10 cellular contexts compared by ENCODE assay signal in genomic region chr14:59214702-59215302, GRCh38. TPM values are rescaled to one million over a fixed set of nuclear protein-coding genes. Genes with fewer than 3 reads are reported as not detected.
DNase-seq lines count a peak whose midpoint lies in the region; ATAC-seq and FAIRE-seq lines count a peak whose summit lies in the region.
"Had no signal": no experiment of that assay in that cellular context is flagged by ENCODE, and none has a peak within 500 bp of the region (broad histone marks: within the 10 kb centered on the region; RNA-seq: fewer than 3 reads in every experiment).

No MANE protein-coding gene starts in this region.

- H3K27me3 Mint-ChIP-seq in activated T-cell treated with anti-CD3 and anti-CD28 coated beads, Interleukin-2, amount 50 U/mL, for 72 hours (ENCODE audit: low read depth) = no peaks in the 10 kb centered on the region

- no peak for DNase-seq in GM18507 (ENCODE audit: extremely low spot score, insufficient read length, low read depth)
- peak; percentile 5 for DNase-seq in pons (ENCODE audit: low spot score)
- no peak for DNase-seq in activated T-cell treated with anti-CD3 and anti-CD28 coated beads, Interleukin-2, amount 50 U/mL, for 72 hours
- DNase-seq in NCI-H1417 (lab: John Stamatoyannopoulos, UW) = no peak
- no peak for DNase-seq in activated CD4-positive, alpha-beta T cell treated with anti-CD3 and anti-CD28 coated beads for 4 hours
- no peak for DNase-seq in stimulated activated CD4-positive, alpha-beta T cell treated with anti-CD3 and anti-CD28 coated beads, Interleukin-12 subunit alpha, Interleukin-12 subunit beta, amount 100 ng/mL, for 4 hours
- DNase-seq: NCI-H1694 treated with DMSO at 0.1 percent for 48 hours had no signal

- H3K27ac Mint-ChIP-seq in activated T-cell treated with anti-CD3 and anti-CD28 coated beads, Interleukin-2, amount 50 U/mL, for 72 hours = no peak overlapping the region

- H3K4me1 Mint-ChIP-seq in activated T-cell treated with anti-CD3 and anti-CD28 coated beads, Interleukin-2, amount 50 U/mL, for 72 hours (ENCODE audit: low read depth) = peaks cover 5% of the 10 kb centered on the region

- peak; percentile 69 for FAIRE-seq in GM18507 (lab: Jason Lieb, UNC)
- FAIRE-seq: endometrium had no signal

- peaks cover 0 to 2% of the 10 kb centered on the region in 2 donors for H3K36me3 Mint-ChIP-seq in activated T-cell treated with anti-CD3 and anti-CD28 coated beads, Interleukin-2, amount 50 U/mL, for 72 hours (ENCODE audit: insufficient read depth in 2 of 2)

- H3K9me3 Mint-ChIP-seq in activated T-cell treated with anti-CD3 and anti-CD28 coated beads, Interleukin-2, amount 50 U/mL, for 72 hours = peaks cover 0 to 1% of the 10 kb centered on the region in 2 donors

- H3K4me3 Mint-ChIP-seq in activated T-cell treated with anti-CD3 and anti-CD28 coated beads, Interleukin-2, amount 50 U/mL, for 72 hours = no peak overlapping the region

- ATAC-seq in GM21515 (IDR thresholded peaks at IDR 0.05; ENCODE audit: unreplicated experiment) (peak; percentile 68), HG03354 (IDR thresholded peaks at IDR 0.05; ENCODE audit: poor library complexity, severe bottlenecking, unreplicated experiment) (peak; percentile 51)
- ATAC-seq in activated T-cell treated with anti-CD3 and anti-CD28 coated beads, Interleukin-2, amount 50 U/mL, for 72 hours (replicated peaks in 1 of 2) = no peak

RNA-seq across cellular contexts. Expression of gene DAAM1, which starts 26.3 kb away (rescaled TPM):
- total RNA-seq in activated T-cell treated with anti-CD3 and anti-CD28 coated beads, Interleukin-2, amount 50 U/mL, for 72 hours = 10 to 100 TPM in 1 of 2 donors, 1 to 10 TPM in 1; 7.8 to 14.1 TPM

Comparison
In these comparisons a context has a peak if more than half of its experiments do, and no peak if none do; other contexts are left out.
1. ATAC-seq: peak in GM21515 (single experiment) and HG03354 (single experiment); none in activated T-cell treated with anti-CD3 and anti-CD28 coated beads, Interleukin-2, amount 50 U/mL, for 72 hours (0 of 2).